Comparison of ENCODE assay signal across 8 cellular contexts in the genomic region with DNA sequence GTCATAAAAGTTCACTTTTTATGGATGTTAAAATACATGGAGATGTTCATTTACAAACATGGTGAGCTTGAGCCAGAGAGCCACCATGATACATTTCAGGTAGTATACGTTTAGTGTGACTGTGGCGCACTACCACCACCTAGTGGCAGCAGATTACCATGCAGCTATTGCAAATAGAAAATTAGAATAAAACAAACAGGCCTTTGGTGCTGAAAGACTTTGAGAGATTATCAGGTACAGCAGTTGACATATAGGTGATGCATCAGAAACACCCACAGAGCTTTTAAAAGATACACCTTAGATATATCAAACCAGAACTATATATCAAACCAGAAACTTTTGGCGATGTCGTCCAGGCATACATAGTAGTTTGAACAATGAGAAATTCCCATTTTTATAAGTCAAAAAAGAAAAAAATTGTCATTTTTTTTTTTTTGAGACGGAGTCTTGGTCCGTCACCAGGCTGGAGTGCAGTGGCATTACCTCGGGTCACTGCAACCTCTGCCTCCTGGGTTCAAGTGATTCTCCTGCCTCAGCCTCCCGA. TPM values are rescaled to one million over a fixed set of nuclear protein-coding genes. Genes with fewer than 3 reads are reported as not detected.
DNase-seq lines count a peak whose midpoint lies in the region; ATAC-seq lines count a peak whose summit lies in the region.

No MANE protein-coding gene starts in this region.

- H3K4me1 ChIP-seq in mesenchymal stem cell (ENCODE audit: control insufficient read depth, insufficient read depth, low read depth, low read length): no peaks in the 10 kb centered on the region

- no peak overlapping the region for H3K4me3 ChIP-seq in mesenchymal stem cell (ENCODE audit: insufficient read depth in 1 of 2, low read depth in 1 of 2, low read length in 2 of 2)

- peak; percentile 55 for DNase-seq in ELF-1 (ENCODE audit: low read depth, low spot score)
- peak; percentile 47 for DNase-seq in NCI-H526 treated with DMSO at 0.1 percent for 48 hours (lab: John Stamatoyannopoulos, UW)
- DNase-seq in activated CD4-positive, alpha-beta T cell treated with anti-CD3 and anti-CD28 coated beads, Interleukin-2, amount 50 U/mL, for 4 hours: peak; percentile 80 to 82
- DNase-seq in effector CD4-positive, alpha-beta T cell: peak; percentile 74
- peak; percentile 56 for DNase-seq in mesenchymal stem cell
- peak; percentile 52 to 74 for DNase-seq in stimulated activated CD8-positive, alpha-beta memory T cell treated with anti-CD3 and anti-CD28 coated beads, Interleukin-4, amount 100 ng/mL, for 4 hours (ENCODE audit: low read depth in 2 of 2, low spot score in 1 of 2)

- peak overlapping the region; percentile 35 for H3K9ac ChIP-seq in mesenchymal stem cell (ENCODE audit: low read length)

- no peak overlapping the region for H3K23ac ChIP-seq in mesenchymal stem cell (ENCODE audit: low read length in 2 of 2)

- H3K79me1 ChIP-seq in mesenchymal stem cell (replicated peaks; ENCODE audit: low read length, poor library complexity, severe bottlenecking): no peaks in the 10 kb centered on the region

- no peak overlapping the region for H2BK12ac ChIP-seq in mesenchymal stem cell (ENCODE audit: low read length in 2 of 2)

- no peak overlapping the region for H2AK5ac ChIP-seq in mesenchymal stem cell (ENCODE audit: low read length, severe bottlenecking)

- H3K27me3 ChIP-seq in mesenchymal stem cell (ENCODE audit: control insufficient read depth in 1 of 2, insufficient read depth in 1 of 2, low read length in 2 of 2): no peaks in the 10 kb centered on the region

- H4K8ac ChIP-seq in mesenchymal stem cell (ENCODE audit: low read length): no peak overlapping the region

- H3K4ac ChIP-seq in mesenchymal stem cell (ENCODE audit: low read depth in 1 of 2, low read length in 2 of 2): no peak overlapping the region

- no peak overlapping the region for H2AFZ ChIP-seq in mesenchymal stem cell (ENCODE audit: low read depth, low read length)

- H2BK5ac ChIP-seq in mesenchymal stem cell (ENCODE audit: low read depth, low read length, poor library complexity, severe bottlenecking): no peak overlapping the region

- 87% methylated on average over 6 of the region's 8 CpGs for WGBS in mesenchymal stem cell

- H3K18ac ChIP-seq in mesenchymal stem cell (ENCODE audit: low read depth in 1 of 2, low read length in 2 of 2): no peak overlapping the region

- ATAC-seq in HG03045 (IDR thresholded peaks at IDR 0.05; ENCODE audit: unreplicated experiment) (peak; percentile 52), HG02588 (IDR thresholded peaks at IDR 0.05; ENCODE audit: unreplicated experiment) (no peak)

- H3K36me3 ChIP-seq in mesenchymal stem cell (ENCODE audit: control insufficient read depth in 1 of 2, insufficient read depth in 2 of 2, low read depth in 1 of 2, low read length in 2 of 2): no peaks in the 10 kb centered on the region

- H4K91ac ChIP-seq in mesenchymal stem cell (ENCODE audit: low read length): no peak overlapping the region

- H2BK120ac ChIP-seq in mesenchymal stem cell (ENCODE audit: low read depth, low read length): no peak overlapping the region

- H3K4me2 ChIP-seq in mesenchymal stem cell (ENCODE audit: low read length, poor library complexity, severe bottlenecking): no peak overlapping the region

- no peak overlapping the region for H3K27ac ChIP-seq in mesenchymal stem cell (ENCODE audit: low read length, poor library complexity, severe bottlenecking)

- H3K14ac ChIP-seq in mesenchymal stem cell (ENCODE audit: low read length in 2 of 2): no peak overlapping the region

- H2BK15ac ChIP-seq in mesenchymal stem cell (ENCODE audit: low read depth, poor library complexity, severe bottlenecking): no peak overlapping the region

- H3K9me3 ChIP-seq in mesenchymal stem cell (ENCODE audit: control insufficient read depth, low read length): no peaks in the 10 kb centered on the region

RNA-seq across cellular contexts. Expression of a gene that starts 42.0 kb away (rescaled TPM):
- 16.7 TPM for polyA plus RNA-seq in mesenchymal stem cell (2013, experiment 1 of 2)
- polyA plus RNA-seq in mesenchymal stem cell (2013, experiment 2 of 2): 16.0 TPM
